ENCODE assay signal across 15 cellular contexts in the genomic region with DNA sequence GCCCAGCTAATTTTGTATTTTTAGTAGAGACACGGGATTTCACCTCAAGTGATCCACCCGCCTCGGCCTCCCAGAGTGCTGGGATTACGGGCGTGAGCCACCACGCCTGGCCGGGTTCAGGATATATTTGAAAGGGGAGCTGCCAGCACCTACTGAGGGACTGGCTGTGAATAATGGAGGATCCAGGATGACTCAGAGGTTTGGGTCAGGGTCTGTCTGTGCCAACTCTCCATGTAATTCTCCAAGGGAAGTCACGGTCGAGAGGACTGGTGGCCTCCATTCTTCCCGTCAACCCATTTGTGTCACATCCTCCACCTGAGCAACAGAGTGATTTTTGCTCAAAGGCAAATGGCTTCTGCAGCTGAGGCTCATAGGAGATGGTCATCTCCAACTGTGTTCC. TPM values are rescaled to one million over a fixed set of nuclear protein-coding genes. Genes with fewer than 3 reads are reported as not detected.
DNase-seq lines count a peak whose midpoint lies in the region; ATAC-seq and TF ChIP-seq lines count a peak whose summit lies in the region.
"Had no signal": no experiment of that assay in that cellular context is flagged by ENCODE, and none has a peak within 500 bp of the region (broad histone marks: within the 10 kb centered on the region; RNA-seq: fewer than 3 reads in every experiment).

No MANE protein-coding gene starts in this region.

- H3K9me3 ChIP-seq in HCT116 (ENCODE audit: control insufficient read depth in 1 of 2, insufficient read depth in 1 of 2, low read depth in 1 of 2, low read length in 2 of 2) (no peaks in the 10 kb centered on the region), Panc1 (ENCODE audit: control insufficient read depth, insufficient read depth, low read depth, low read length) (no peaks in the 10 kb centered on the region)
- H3K9me3 ChIP-seq: HAP-1 had no signal

- H3F3A ChIP-seq in GM23338 (replicated peaks; ENCODE audit: low read depth), result no peaks in the 10 kb centered on the region

- in situ Hi-C loops in Panc1 (cut with HindIII; ENCODE audit: low pct_unique_long_range_greater_than_20kb, low sequenced_read_pairs), result no loop called here

- ATAC-seq in HCT116 (no peak), Panc1 (no peak), GM23338 (no peak)

- intact Hi-C loops in HCT116 (cut with micrococcal nuclease), result no loop called here
- intact Hi-C loops in Panc1 (cut with micrococcal nuclease; ENCODE audit: unreplicated experiment), result no loop called here

- POLR2A ChIA-PET in HCT116 (lab: Charles Lee) (no interaction called here), Panc1 (lab: Charles Lee) (no interaction called here)

- H4K20me1 ChIP-seq in HCT116 (ENCODE audit: insufficient read depth) (no peaks in the 10 kb centered on the region), GM23338 (replicated peaks; ENCODE audit: insufficient read depth) (no peaks in the 10 kb centered on the region)

- H3K36me3 Mint-ChIP-seq in GM23338 (ENCODE audit: low read depth), result peaks cover 5% of the 10 kb centered on the region; the same call in 2 of the 3 replicates

- RAD21 ChIA-PET in HCT116 (lab: Charles Lee; ENCODE audit: low non-redundant PET in 1 of 2, low total read pairs in 2 of 2, uncharacterized antibody in 2 of 2, unreplicated experiment in 2 of 2), result no interaction called here

- no peak for TF ChIP-seq CTCF in HCT116 (IDR thresholded peaks at IDR 0.05 in 2 of 3, conservative IDR thresholded peaks at IDR 0.05 in 1 of 3; ENCODE audit: borderline replicate concordance in 1 of 3, insufficient read depth in 1 of 3, low read depth in 2 of 3, low read length in 2 of 3)
- no peak for TF ChIP-seq CTCF in Panc1 (IDR thresholded peaks at IDR 0.05)
- TF ChIP-seq CTCF in epithelial cell of proximal tubule (conservative IDR thresholded peaks at IDR 0.05; ENCODE audit: low read depth, low read length), result no peak
- no peak for TF ChIP-seq CTCF in GM23338 (conservative IDR thresholded peaks at IDR 0.05; ENCODE audit: low read depth in 2 of 2)

- no peak overlapping the region for H3K4me3 Mint-ChIP-seq in GM23338

- H3K79me2 ChIP-seq in HCT116 (ENCODE audit: insufficient read depth, low read length) (peaks cover 11% of the 10 kb centered on the region; the same call in 1 of the 2 replicates), GM23338 (replicated peaks; ENCODE audit: insufficient read depth) (no peaks in the 10 kb centered on the region)

- CTCF ChIA-PET in HCT116 (lab: Charles Lee), result interaction anchor here (0.7 to 1.8 kb wide), 4 partner anchors 13 to 1463 kb away, joined by 3 to 4 read pairs (median 4); no protein-coding TSS in a partner anchor
- CTCF ChIA-PET in Panc1 (lab: Charles Lee), result interaction anchor here (0.6 kb wide), 1 partner anchor 611 kb away, joined by 12 read pairs; no protein-coding TSS in a partner anchor

- no peak for TF ChIP-seq POLR2A in HCT116 (IDR thresholded peaks at IDR 0.05; ENCODE audit: borderline replicate concordance, extremely low read depth, insufficient read depth, insufficient read length)

- H3K36me3 ChIP-seq in HCT116 (ENCODE audit: control insufficient read depth in 1 of 2, insufficient read depth in 2 of 2, low read length in 2 of 2) (no peaks in the 10 kb centered on the region), Panc1 (ENCODE audit: control insufficient read depth, insufficient read depth, low read length) (no peaks in the 10 kb centered on the region), GM23338 (ENCODE audit: insufficient read depth) (no peaks in the 10 kb centered on the region)
- H3K36me3 ChIP-seq: HAP-1 had no signal

- H3K4me1 ChIP-seq in HCT116 (ENCODE audit: control insufficient read depth in 1 of 2, insufficient read depth in 2 of 2, low read length in 2 of 2), result peaks cover 15 to 44% of the 10 kb centered on the region in 2 experiments; a peak in 3 of 4 replicates
- H3K4me1 ChIP-seq in Panc1 (ENCODE audit: control insufficient read depth, insufficient read depth, low read length), result peaks cover 15% of the 10 kb centered on the region
- peaks cover 15% of the 10 kb centered on the region for H3K4me1 ChIP-seq in GM23338 (ENCODE audit: insufficient read depth)

- BruUV-seq in HCT116 (replicated peaks; lab: Mats Ljungman, UMichigan) (no TSS peak), Panc1 (replicated peaks; lab: Mats Ljungman, UMichigan) (no TSS peak)

- H3K9me3 Mint-ChIP-seq in GM23338, result no peaks in the 10 kb centered on the region; the same call in 2 of the 3 replicates

- peak overlapping the region; percentile 21 for H3K4me2 ChIP-seq in HCT116 (ENCODE audit: low read length)
- no peak overlapping the region for H3K4me2 ChIP-seq in GM23338
- H3K4me2 ChIP-seq: PC-9 had no signal

- H3K4me1 Mint-ChIP-seq in GM23338, result peaks cover 28% of the 10 kb centered on the region

- H3K27ac ChIP-seq in HCT116 (ENCODE audit: low read depth, low read length), result no peak overlapping the region
- peak overlapping the region; percentile 4; the same call in 1 of the 2 replicates for H3K27ac ChIP-seq in Panc1 (ENCODE audit: low read length)
- H3K27ac ChIP-seq in GM23338 (ENCODE audit: low read depth), result no peak overlapping the region
- H3K27ac ChIP-seq: PC-9 had no signal

- H2AFZ ChIP-seq in HCT116 (ENCODE audit: low read depth, low read length, poor library complexity, severe bottlenecking) (no peak overlapping the region), GM23338 (no peak overlapping the region)
- H2AFZ ChIP-seq: PC-9 had no signal

- TF ChIP-seq RAD21 in HCT116 (IDR thresholded peaks at IDR 0.05; ENCODE audit: low read depth), result no peak

- H3K27ac Mint-ChIP-seq in GM23338, result no peak overlapping the region

- no peaks in the 10 kb centered on the region for H3K9me2 ChIP-seq in HCT116 (ENCODE audit: insufficient read depth)
- no peaks in the 10 kb centered on the region for H3K9me2 ChIP-seq in GM23338 (ENCODE audit: insufficient read depth)

- no peak for DNase-seq in HCT116 (ENCODE audit: low read depth, low spot score)
- no peak for DNase-seq in Panc1 (ENCODE audit: low read depth, low spot score)
- peak; percentile 27 for DNase-seq in epithelial cell of proximal tubule (ENCODE audit: low read depth)
- peak; percentile 84 for DNase-seq in renal cortical epithelial cell (ENCODE audit: low read depth)
- no peak for DNase-seq in stimulated activated naive CD4-positive, alpha-beta T cell treated with Interleukin-2 at 50 U/mL for 16 hours (lab: John Stamatoyannopoulos, UW)
- no peak for DNase-seq in RPMI8226
- no peak for DNase-seq in GM23338 (ENCODE audit: low spot score)
- DNase-seq: C1 segment of cervical spinal cord, DMS 273 treated with DMSO at 0.1 percent for 48 hours, DND-41, NCI-H1105 treated with DMSO at 0.1 percent for 48 hours, NCI-H1694 treated with DMSO at 0.1 percent for 48 hours, NCI-H524, PC-9 had no signal

- H3K27me3 Mint-ChIP-seq in GM23338 (ENCODE audit: insufficient read depth, low read depth, poor library complexity), result peaks cover 20% of the 10 kb centered on the region

- no peak overlapping the region for H3K9ac ChIP-seq in HCT116 (ENCODE audit: low read length)

- no peak overlapping the region for H3K4me3 ChIP-seq in HCT116 (replicated peaks in 1 of 2; ENCODE audit: low read depth in 1 of 2, low read length in 2 of 2)
- H3K4me3 ChIP-seq in Panc1 (ENCODE audit: low read depth in 2 of 2, low read length in 2 of 2), result no peak overlapping the region
- H3K4me3 ChIP-seq in epithelial cell of proximal tubule (ENCODE audit: low read depth, low read length), result no peak overlapping the region
- no peak overlapping the region for H3K4me3 ChIP-seq in GM23338
- H3K4me3 ChIP-seq: HAP-1, PC-9 had no signal

- no peaks in the 10 kb centered on the region for H3K27me3 ChIP-seq in HCT116 (ENCODE audit: insufficient read depth, low read length)
- no peaks in the 10 kb centered on the region for H3K27me3 ChIP-seq in Panc1 (ENCODE audit: control insufficient read depth, insufficient read depth, low read length)
- H3K27me3 ChIP-seq in GM23338 (ENCODE audit: insufficient read depth), result peaks cover 14% of the 10 kb centered on the region

TF ChIP-seq in HCT116, 20 proteins besides CTCF, POLR2A, EP300 and RAD21 (continues in another document):
- TF ChIP-seq POLR2AphosphoS5 (IDR thresholded peaks at IDR 0.05; ENCODE audit: low read depth, low read length), result no peak
- TF ChIP-seq SIN3A (IDR thresholded peaks at IDR 0.05; ENCODE audit: low read depth), result no peak

TF ChIP-seq in GM23338, 12 proteins besides CTCF, POLR2A, EP300 and RAD21 (continues in another document):
- TF ChIP-seq POLR2AphosphoS5 (IDR thresholded peaks at IDR 0.05; ENCODE audit: low read depth), result no peak
- no peak for TF ChIP-seq ZNF331 (CRISPR knock-in tag; IDR thresholded peaks at IDR 0.05; ENCODE audit: low read depth)
- no peak for TF ChIP-seq JUNB (IDR thresholded peaks at IDR 0.05; ENCODE audit: unreplicated experiment)
- no peak for TF ChIP-seq NANOG (IDR thresholded peaks at IDR 0.05; ENCODE audit: borderline replicate concordance)
- TF ChIP-seq STAT1 (IDR thresholded peaks at IDR 0.05; ENCODE audit: unreplicated experiment), result no peak
- no peak for TF ChIP-seq EZH2 (IDR thresholded peaks at IDR 0.05; ENCODE audit: low read depth, unreplicated experiment)
- no peak for TF ChIP-seq EZH2phosphoT487 (IDR thresholded peaks at IDR 0.05; ENCODE audit: unreplicated experiment)

RNA-seq across cellular contexts. Expression of a gene that starts 3.6 kb away (rescaled TPM):
- total RNA-seq in HCT116 (2021; ENCODE audit: unreplicated experiment) (24.2 TPM), Panc1 (2021; ENCODE audit: unreplicated experiment) (219 TPM), epithelial cell of proximal tubule (6.4 and 13.8 TPM in 2 replicates), renal cortical epithelial cell (3.6 and 6.7 TPM in 2 replicates)
- 12.0 and 12.9 TPM in 2 replicates for polyA plus RNA-seq in HCT116 (2012)
- 236 TPM for polyA plus RNA-seq in Panc1 (2012; ENCODE audit: insufficient read length)
- total RNA-seq in GM23338 (2014; rRNA removed; shearing (Covaris generic)), result 11.1 and 17.0 TPM in 2 replicates
- polyA plus RNA-seq in GM23338 (2016; fragmentation: Nextera tagmentation; extraction: Ambion mirVana), result 5.8 and 6.3 TPM in 2 replicates

RNA-seq across cellular contexts. Expression of a gene that starts 44.3 kb away (rescaled TPM):
- total RNA-seq in HCT116 (2021; ENCODE audit: unreplicated experiment), result 4,109 TPM
- 4,885 and 4,997 TPM in 2 replicates for polyA plus RNA-seq in HCT116 (2012)
- 2,945 TPM for total RNA-seq in Panc1 (2021; ENCODE audit: unreplicated experiment)
- polyA plus RNA-seq in Panc1 (2012; ENCODE audit: insufficient read length), result 2,908 TPM
- 3,041 and 3,442 TPM in 2 replicates for total RNA-seq in epithelial cell of proximal tubule
- 1,041 and 1,094 TPM in 2 replicates for total RNA-seq in renal cortical epithelial cell
- total RNA-seq in GM23338 (2014; rRNA removed; shearing (Covaris generic)), result 1,200 and 1,745 TPM in 2 replicates
- 2,793 and 2,848 TPM in 2 replicates for polyA plus RNA-seq in GM23338 (2016; fragmentation: Nextera tagmentation; extraction: Ambion mirVana)

Comparison
In these comparisons a context has a peak if more than half of its experiments do, and no peak if none do; other contexts are left out.
1. DNase-seq: peak in epithelial cell of proximal tubule (single experiment) and renal cortical epithelial cell (single experiment); none in HCT116 (single experiment), Panc1 (single experiment), stimulated activated naive CD4-positive, alpha-beta T cell treated with Interleukin-2 at 50 U/mL for 16 hours (single experiment), RPMI8226 (single experiment) and GM23338 (single experiment).